Comparison of ENCODE assay signal across 8 cellular contexts in the genomic region with DNA sequence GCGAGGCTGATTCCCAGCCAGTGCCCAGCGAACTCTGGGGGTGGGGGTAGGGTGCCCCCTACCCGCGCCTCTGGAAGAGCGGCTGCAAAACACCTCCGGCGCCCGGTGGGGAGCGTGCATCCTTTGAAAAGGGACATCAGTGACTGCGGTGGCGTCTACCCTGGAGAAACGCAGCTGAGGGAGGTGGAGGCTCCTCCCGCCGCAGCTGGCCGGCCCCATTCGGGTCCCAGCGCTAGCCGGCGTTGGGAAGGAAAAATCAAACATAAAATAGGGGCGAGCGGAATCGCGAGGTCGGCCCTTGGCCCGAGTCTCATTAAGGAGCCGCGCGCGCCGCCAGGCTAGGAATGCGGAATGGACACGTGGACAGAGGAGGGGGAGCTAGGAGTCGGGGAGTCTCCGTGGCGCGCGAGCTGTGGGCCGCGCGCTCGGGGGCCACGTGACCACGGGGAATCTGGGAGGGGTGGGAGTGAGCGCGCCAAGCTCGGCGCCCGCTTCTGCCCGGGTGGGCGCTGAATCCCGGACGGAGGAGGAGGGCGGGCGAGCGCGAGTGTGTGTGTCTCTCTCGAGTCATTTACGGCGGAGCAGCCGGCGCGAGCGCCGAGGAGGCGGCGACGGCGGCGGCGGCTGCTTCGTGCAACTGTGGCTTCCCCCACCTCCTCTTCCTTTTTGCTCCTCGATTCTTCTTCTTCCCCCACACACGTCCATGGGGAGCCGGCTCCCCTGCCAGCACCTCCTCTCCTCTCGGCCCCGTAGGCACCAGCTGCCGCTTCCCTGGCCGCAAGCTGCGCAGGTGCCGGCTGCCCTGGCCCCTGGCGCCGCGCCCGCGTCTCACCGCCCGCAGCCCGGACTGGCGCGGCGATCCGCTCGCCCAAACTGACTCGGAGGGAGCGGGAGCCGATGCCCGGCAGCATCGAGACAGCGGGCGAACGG. TPM values are rescaled to one million over a fixed set of nuclear protein-coding genes. Genes with fewer than 3 reads are reported as not detected.
A peak's percentile ranks its signal among the peaks of the same experiment; 100 is the strongest.
DNase-seq lines count a peak whose midpoint lies in the region; ATAC-seq and TF ChIP-seq lines count a peak whose summit lies in the region.

Gene TMEM132E, plus strand, starts transcription at position 566 of the 930 bp plus-strand sequence. CDS start 1,495 bp downstream, outside the sequence.

- H3K9me3 Mint-ChIP-seq in activated naive CD4-positive, alpha-beta T cell treated with anti-CD3 and anti-CD28 coated beads, Interleukin-2, amount 10 ng/mL, durations not matched to agents 7 days and 5 days = no peaks in the 10 kb centered on the region
- H3K9me3 Mint-ChIP-seq in natural killer cell = no peaks in the 10 kb centered on the region

- DNase-seq in activated naive CD4-positive, alpha-beta T cell treated with anti-CD3 and anti-CD28 coated beads, Interleukin-2, amount 10 ng/mL, durations not matched to agents 7 days and 5 days = peak; percentile 27
- DNase-seq in activated naive CD4-positive, alpha-beta T cell treated with Interleukin-2 at 50 U/mL for 16 hours = no peak
- DNase-seq in WERI-Rb-1 (peak; percentile 52), fibroblast of lung (ENCODE audit: low read depth in 2 of 2) (peak; percentile 4 to 34), natural killer cell (no peak), MV-4-11 (lab: John Stamatoyannopoulos, UW) (no peak)

- H3K4me1 Mint-ChIP-seq in activated naive CD4-positive, alpha-beta T cell treated with anti-CD3 and anti-CD28 coated beads, Interleukin-2, amount 10 ng/mL, durations not matched to agents 7 days and 5 days = peaks cover 9% of the 10 kb centered on the region
- H3K4me1 Mint-ChIP-seq in natural killer cell = peaks cover 0 to 12% of the 10 kb centered on the region in 2 donors

- H3K9ac ChIP-seq in fibroblast of lung (ENCODE audit: insufficient read depth, low read length) = no peak within 1 kb of the TSS

- H3K36me3 ChIP-seq in WERI-Rb-1 = no peaks in the 10 kb centered on the region
- H3K36me3 ChIP-seq in fibroblast of lung (ENCODE audit: control insufficient read depth, insufficient read depth, low read length) = no peaks in the 10 kb centered on the region

- TF ChIP-seq CTCF in WERI-Rb-1 (IDR thresholded peaks at IDR 0.05; ENCODE audit: low read depth, low read length) (peak; percentile 23; the same call in 1 of the 2 replicates), fibroblast of lung (conservative IDR thresholded peaks at IDR 0.05 in 1 of 2, IDR thresholded peaks at IDR 0.05 in 1 of 2; ENCODE audit: low read depth in 1 of 2, low read length in 2 of 2) (no peak), natural killer cell (IDR thresholded peaks at IDR 0.05) (no peak)

- peaks cover 75% of the 10 kb centered on the region for H3K27me3 ChIP-seq in WERI-Rb-1 (ENCODE audit: insufficient read depth, low read depth, severe bottlenecking)
- H3K27me3 ChIP-seq in fibroblast of lung (ENCODE audit: control insufficient read depth, insufficient read depth, low read length) = peaks cover 37% of the 10 kb centered on the region

- no peak within 1 kb of the TSS for H2AFZ ChIP-seq in fibroblast of lung (ENCODE audit: low read length)

- no peaks in the 10 kb centered on the region for H3K79me2 ChIP-seq in fibroblast of lung (ENCODE audit: control insufficient read depth, insufficient read depth, low read length)

- H3K27me3 Mint-ChIP-seq in activated naive CD4-positive, alpha-beta T cell treated with anti-CD3 and anti-CD28 coated beads, Interleukin-2, amount 10 ng/mL, durations not matched to agents 7 days and 5 days = peaks cover 87% of the 10 kb centered on the region
- peaks cover 59 to 61% of the 10 kb centered on the region in 2 donors for H3K27me3 Mint-ChIP-seq in natural killer cell (ENCODE audit: low read depth in 2 of 2)

- intact Hi-C loops in natural killer cell (cut with micrococcal nuclease) = no loop called here

- H3K4me2 ChIP-seq in fibroblast of lung (ENCODE audit: extremely low read depth, insufficient read depth, low read length) = peak within 1 kb of the TSS; percentile 15

- H3K9me3 ChIP-seq in WERI-Rb-1 (ENCODE audit: severe bottlenecking) (peaks cover 7% of the 10 kb centered on the region), fibroblast of lung (ENCODE audit: control insufficient read depth, insufficient read depth, low read depth, low read length) (no peaks in the 10 kb centered on the region)

- H3K4me1 ChIP-seq in fibroblast of lung (ENCODE audit: control insufficient read depth, extremely low read depth, insufficient read depth, low read length) = no peaks in the 10 kb centered on the region

- H3K4me3 Mint-ChIP-seq in activated naive CD4-positive, alpha-beta T cell treated with anti-CD3 and anti-CD28 coated beads, Interleukin-2, amount 10 ng/mL, durations not matched to agents 7 days and 5 days = peak within 1 kb of the TSS; percentile 60
- peak within 1 kb of the TSS; percentile 73 for H3K4me3 Mint-ChIP-seq in natural killer cell

- H3K27ac ChIP-seq in WERI-Rb-1 (no peak within 1 kb of the TSS), fibroblast of lung (ENCODE audit: insufficient read depth, low read length) (no peak within 1 kb of the TSS)

- H3K4me3 ChIP-seq in WERI-Rb-1 (ENCODE audit: low read depth, low read length) = peak within 1 kb of the TSS; percentile 51
- peak within 1 kb of the TSS in 3 of 4 experiments; percentile 13 to 49 (median 14) for H3K4me3 ChIP-seq in fibroblast of lung (replicated peaks in 1 of 4; ENCODE audit: control extremely low read depth in 1 of 4, insufficient read depth in 1 of 4, low read depth in 3 of 4, low read length in 4 of 4)

- H3K27ac Mint-ChIP-seq in activated naive CD4-positive, alpha-beta T cell treated with anti-CD3 and anti-CD28 coated beads, Interleukin-2, amount 10 ng/mL, durations not matched to agents 7 days and 5 days = no peak within 1 kb of the TSS
- no peak within 1 kb of the TSS for H3K27ac Mint-ChIP-seq in natural killer cell

- peak in 1 of 3 donors; percentile 24 for ATAC-seq in natural killer cell
- no peak for ATAC-seq in HG03521 (IDR thresholded peaks at IDR 0.05; ENCODE audit: unreplicated experiment)
- no peak for ATAC-seq in GM19324 (IDR thresholded peaks at IDR 0.05; ENCODE audit: low FRiP score, unreplicated experiment)

- H3K36me3 Mint-ChIP-seq in activated naive CD4-positive, alpha-beta T cell treated with anti-CD3 and anti-CD28 coated beads, Interleukin-2, amount 10 ng/mL, durations not matched to agents 7 days and 5 days = no peaks in the 10 kb centered on the region
- H3K36me3 Mint-ChIP-seq in natural killer cell = no peaks in the 10 kb centered on the region

- CTCF ChIA-PET in activated naive CD4-positive, alpha-beta T cell treated with anti-CD3 and anti-CD28 coated beads, Interleukin-2, amount 10 ng/mL, durations not matched to agents 7 days and 5 days (lab: Charles Lee) = interaction anchor here (1.0 kb wide), 1 partner anchor 315 kb away, joined by 3 read pairs; no protein-coding TSS in a partner anchor

- no peaks in the 10 kb centered on the region for H4K20me1 ChIP-seq in fibroblast of lung (ENCODE audit: control insufficient read depth, extremely low read depth, insufficient read depth, low read length)

RNA-seq across cellular contexts. Expression of gene TMEM132E, which starts in this region (rescaled TPM):
- total RNA-seq in fibroblast of lung = under 0.01 TPM in 1 of 2 replicates, not detected in the other
- not detected in 2 replicates for polyA plus RNA-seq in fibroblast of lung
- not detected in 2 replicates for polyA plus RNA-seq in fibroblast of lung (2012)
- not detected in 2 replicates for polyA minus RNA-seq in fibroblast of lung (ENCODE audit: low replicate concordance)
- total RNA-seq in natural killer cell = under 1 TPM in 2 of 3 donors, not detected in 1; 0.05 to 0.08 TPM

Comparison
In these comparisons a context has a peak if more than half of its experiments do, and no peak if none do; other contexts are left out.
1. DNase-seq: peak in activated naive CD4-positive, alpha-beta T cell treated with anti-CD3 and anti-CD28 coated beads, Interleukin-2, amount 10 ng/mL, durations not matched to agents 7 days and 5 days (single experiment) and WERI-Rb-1 (single experiment); none in activated naive CD4-positive, alpha-beta T cell treated with Interleukin-2 at 50 U/mL for 16 hours (single experiment), natural killer cell (single experiment) and MV-4-11 (single experiment).
2. Peak in DNase-seq, H3K4me3 ChIP-seq and H3K4me2 ChIP-seq in fibroblast of lung; RNA of the gene not detected or under 1 TPM.